ENCODE assay signal across 1 cellular context in the genomic region with DNA sequence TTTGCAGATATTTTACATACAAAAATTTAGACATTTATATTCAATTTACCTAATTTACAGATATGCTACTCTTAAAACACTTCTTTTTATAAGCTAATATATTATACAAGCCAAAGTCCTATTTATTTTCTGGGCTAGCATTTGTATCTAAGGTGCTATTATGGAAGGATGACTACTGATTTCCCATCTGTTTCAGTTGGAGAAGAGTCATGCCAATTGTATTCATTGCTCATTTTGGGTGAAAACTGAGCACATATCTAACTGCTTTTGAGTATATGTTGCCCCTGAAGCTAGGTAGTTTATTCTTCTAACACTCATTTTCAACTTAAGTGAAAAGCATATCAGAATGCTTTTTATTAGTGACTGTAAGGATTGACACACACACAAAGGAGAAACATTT.
TF ChIP-seq lines count a peak whose summit lies in the region.

No MANE protein-coding gene starts in this region.

TF ChIP-seq in IMR-90, 13 proteins besides CTCF, POLR2A, EP300 and RAD21 (continued from another document):
- TF ChIP-seq ELK1 (IDR thresholded peaks at IDR 0.05; ENCODE audit: borderline replicate concordance, low read depth, low read length) (no peak), RFX5 (IDR thresholded peaks at IDR 0.05; ENCODE audit: low read depth, low read length) (no peak), SMC3 (IDR thresholded peaks at IDR 0.05; ENCODE audit: low read depth, low read length) (no peak), CHD1 (IDR thresholded peaks at IDR 0.05; ENCODE audit: low read depth, low read length) (no peak), BHLHE40 (IDR thresholded peaks at IDR 0.05; ENCODE audit: low read depth, low read length) (no peak), MAZ (IDR thresholded peaks at IDR 0.05; ENCODE audit: borderline replicate concordance, low read depth, low read length) (no peak)
